ENCODE assay signal across 15 cellular contexts in genomic region chr12:31752450-31752849, GRCh38. TPM values are rescaled to one million over a fixed set of nuclear protein-coding genes. Genes with fewer than 3 reads are reported as not detected.
DNase-seq lines count a peak whose midpoint lies in the region; ATAC-seq and TF ChIP-seq lines count a peak whose summit lies in the region.
"Had no signal": no experiment of that assay in that cellular context is flagged by ENCODE, and none has a peak within 500 bp of the region (broad histone marks: within the 10 kb centered on the region; RNA-seq: fewer than 3 reads in every experiment).

No MANE protein-coding gene starts in this region.

- BruUV-seq in Calu3 (replicated peaks; lab: Mats Ljungman, UMichigan) = no TSS peak

- H3K4me3 ChIP-seq in KMS-11 (IDR thresholded peaks at IDR 0.05; ENCODE audit: insufficient read depth, low read depth, low read length) = no peak overlapping the region
- no peak overlapping the region for H3K4me3 ChIP-seq in neutrophil (ENCODE audit: low read depth in 1 of 2, low read length in 1 of 2)
- H3K4me3 ChIP-seq: skin epidermis had no signal

- POLR2A ChIA-PET in activated CD8-positive, alpha-beta T cell treated with anti-CD3 and anti-CD28 coated beads for 36 hours (lab: Charles Lee) = no interaction called here

- H3K4me1 ChIP-seq in KMS-11 (ENCODE audit: low read depth, poor library complexity, severe bottlenecking) = peaks cover 79% of the 10 kb centered on the region
- peaks cover 50 to 51% of the 10 kb centered on the region in 2 experiments for H3K4me1 ChIP-seq in neutrophil (ENCODE audit: control insufficient read depth in 1 of 2, insufficient read depth in 1 of 2, low read depth in 1 of 2, low read length in 1 of 2)

- TF ChIP-seq CTCF in Calu3 (IDR thresholded peaks at IDR 0.05; ENCODE audit: unreplicated experiment) (no peak), KMS-11 (conservative IDR thresholded peaks at IDR 0.05; ENCODE audit: low read depth, low read length) (no peak), neutrophil (IDR thresholded peaks at IDR 0.05) (no peak)
- TF ChIP-seq CTCF in activated CD8-positive, alpha-beta T cell treated with anti-CD3 and anti-CD28 coated beads for 36 hours (IDR thresholded peaks at IDR 0.05) = no peak

- no peaks in the 10 kb centered on the region for H3K27me3 ChIP-seq in KMS-11 (ENCODE audit: insufficient read depth, low read depth)
- no peaks in the 10 kb centered on the region for H3K27me3 ChIP-seq in neutrophil
- H3K27me3 ChIP-seq: foreskin keratinocyte had no signal

- H3K27me3 Mint-ChIP-seq in Calu3 (ENCODE audit: unreplicated experiment) = peaks cover 7% of the 10 kb centered on the region
- H3K27me3 Mint-ChIP-seq in activated CD8-positive, alpha-beta T cell treated with anti-CD3 and anti-CD28 coated beads for 36 hours = no peaks in the 10 kb centered on the region
- H3K27me3 Mint-ChIP-seq: effector memory CD8-positive, alpha-beta T cell had no signal

- H3K4me1 Mint-ChIP-seq in Calu3 (ENCODE audit: low read depth, unreplicated experiment) = peaks cover 41% of the 10 kb centered on the region
- H3K4me1 Mint-ChIP-seq in activated CD8-positive, alpha-beta T cell treated with anti-CD3 and anti-CD28 coated beads for 36 hours (ENCODE audit: low read depth) = peaks cover 39% of the 10 kb centered on the region

- H3K36me3 Mint-ChIP-seq in Calu3 (ENCODE audit: insufficient read depth, unreplicated experiment) = peaks cover 30% of the 10 kb centered on the region
- peaks cover 1% of the 10 kb centered on the region for H3K36me3 Mint-ChIP-seq in activated CD8-positive, alpha-beta T cell treated with anti-CD3 and anti-CD28 coated beads for 36 hours (ENCODE audit: low read depth)

- no peaks in the 10 kb centered on the region for H4K20me1 ChIP-seq in KMS-11 (ENCODE audit: insufficient read depth)

- H3K9me3 ChIP-seq in neutrophil = no peaks in the 10 kb centered on the region

- no peak overlapping the region for H3K4me3 Mint-ChIP-seq in Calu3 (ENCODE audit: low read depth, unreplicated experiment)
- peak overlapping the region; percentile 35 for H3K4me3 Mint-ChIP-seq in activated CD8-positive, alpha-beta T cell treated with anti-CD3 and anti-CD28 coated beads for 36 hours
- H3K4me3 Mint-ChIP-seq: effector memory CD8-positive, alpha-beta T cell had no signal

- intact Hi-C loops in Calu3 (cut with micrococcal nuclease; ENCODE audit: unreplicated experiment) = no loop called here
- intact Hi-C loops in activated CD8-positive, alpha-beta T cell treated with anti-CD3 and anti-CD28 coated beads for 36 hours (cut with micrococcal nuclease) = no loop called here

- DNase-seq in Calu3 = no peak
- no peak for DNase-seq in activated CD8-positive, alpha-beta T cell treated with anti-CD3 and anti-CD28 coated beads for 36 hours
- DNase-seq in activated effector memory CD4-positive, alpha-beta T cell treated with anti-CD3 and anti-CD28 coated beads, Interleukin-2, amount 50 U/mL, for 16 hours = no peak
- DNase-seq: activated CD4-positive, CD25-positive, alpha-beta regulatory T cell treated with anti-CD3 and anti-CD28 coated beads, Interleukin-2, amount 50 U/mL, for 72 hours; activated T-cell treated with anti-CD3 and anti-CD28 coated beads, Interleukin-2, amount 50 U/mL, for 72 hours; effector memory CD8-positive, alpha-beta T cell; foreskin keratinocyte; NCI-H146; NCI-H82; substantia nigra had no signal

- H3K9ac ChIP-seq in KMS-11 = peak overlapping the region; percentile 50

- peak overlapping the region; percentile 27; the same call in 1 of the 2 replicates for H2AFZ ChIP-seq in KMS-11 (ENCODE audit: low read depth)

- H3K9me3 Mint-ChIP-seq in Calu3 (ENCODE audit: low read depth, unreplicated experiment) = peaks cover 4% of the 10 kb centered on the region
- H3K9me3 Mint-ChIP-seq in activated CD8-positive, alpha-beta T cell treated with anti-CD3 and anti-CD28 coated beads for 36 hours = peaks cover 2% of the 10 kb centered on the region
- H3K9me3 Mint-ChIP-seq: activated T-cell treated with anti-CD3 and anti-CD28 coated beads, Interleukin-2, amount 50 U/mL, for 72 hours; effector memory CD8-positive, alpha-beta T cell had no signal

- no peak for ATAC-seq in activated CD8-positive, alpha-beta T cell treated with anti-CD3 and anti-CD28 coated beads for 36 hours
- ATAC-seq in HG03280 (IDR thresholded peaks at IDR 0.05; ENCODE audit: unreplicated experiment) (no peak), GM21529 (IDR thresholded peaks at IDR 0.05; ENCODE audit: unreplicated experiment) (no peak)
- ATAC-seq: activated T-cell treated with anti-CD3 and anti-CD28 coated beads, Interleukin-2, amount 50 U/mL, for 72 hours; effector memory CD8-positive, alpha-beta T cell; foreskin keratinocyte had no signal

- H3K36me3 ChIP-seq in KMS-11 (ENCODE audit: insufficient read depth) (no peaks in the 10 kb centered on the region), neutrophil (no peaks in the 10 kb centered on the region)

- peak overlapping the region; percentile 58 for H3K4me2 ChIP-seq in KMS-11

- H3K79me2 ChIP-seq in KMS-11 (ENCODE audit: insufficient read depth, low read depth) = no peaks in the 10 kb centered on the region

- H3K27ac ChIP-seq in KMS-11 (peak overlapping the region; percentile 85), neutrophil (peak overlapping the region; percentile 99)
- H3K27ac ChIP-seq: foreskin keratinocyte had no signal

- H3K27ac Mint-ChIP-seq in Calu3 (ENCODE audit: unreplicated experiment) = peak overlapping the region; percentile 98
- H3K27ac Mint-ChIP-seq in activated CD8-positive, alpha-beta T cell treated with anti-CD3 and anti-CD28 coated beads for 36 hours = peak overlapping the region; percentile 71
- H3K27ac Mint-ChIP-seq: activated T-cell treated with anti-CD3 and anti-CD28 coated beads, Interleukin-2, amount 50 U/mL, for 72 hours had no signal

- CTCF ChIA-PET in Calu3 (lab: Charles Lee) = no interaction called here
- CTCF ChIA-PET in activated CD8-positive, alpha-beta T cell treated with anti-CD3 and anti-CD28 coated beads for 36 hours (lab: Charles Lee) = no interaction called here

RNA-seq across cellular contexts. Expression of gene AMN1, which starts 23.6 kb away (rescaled TPM):
- total RNA-seq in Calu3 (2022) = 10.2 and 13.5 TPM in 2 replicates
- total RNA-seq in activated CD8-positive, alpha-beta T cell treated with anti-CD3 and anti-CD28 coated beads for 36 hours = 1 to 10 TPM; 3.5 to 4.1 TPM
